1 cellular context compared by ENCODE assay signal in the genomic region with DNA sequence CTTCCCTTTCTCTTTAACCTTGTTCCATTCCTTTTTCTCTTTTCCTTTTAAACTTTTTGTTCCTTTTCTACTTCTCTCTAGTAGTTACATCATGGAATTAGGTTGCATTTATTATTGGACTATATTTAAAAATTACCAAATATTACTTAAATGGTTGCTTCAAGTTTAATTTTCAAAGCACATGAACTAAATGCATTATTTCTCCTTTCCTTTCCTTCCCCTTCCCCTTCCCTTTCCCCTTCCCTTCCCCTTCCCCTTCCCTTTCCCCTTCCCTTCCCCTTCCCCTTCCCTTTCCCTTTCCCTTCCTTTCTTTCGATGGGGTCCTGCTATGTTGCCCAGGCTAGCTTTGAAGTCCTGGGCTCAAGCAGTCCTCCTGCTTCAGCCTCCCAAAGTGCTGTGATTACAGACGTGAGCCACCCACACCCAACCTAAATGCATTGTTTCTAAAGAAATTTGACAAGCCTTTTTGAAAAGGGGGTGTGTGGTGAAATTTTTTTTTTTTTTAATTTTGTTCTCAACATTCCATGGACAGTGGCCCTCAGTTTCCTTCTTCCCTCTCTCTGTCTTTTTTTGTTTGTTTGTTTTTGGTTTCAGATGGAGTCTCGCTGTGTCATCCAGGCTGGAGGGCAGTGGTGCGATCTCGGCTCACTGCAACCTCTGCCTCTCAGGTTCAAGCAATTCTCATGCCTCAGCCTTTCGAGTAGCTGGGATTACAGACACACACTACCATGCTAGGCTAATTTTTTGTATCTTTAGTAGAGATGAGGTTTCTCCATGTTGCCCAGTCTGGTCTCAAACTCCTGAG.
TF ChIP-seq lines count a peak whose summit lies in the region.

No MANE protein-coding gene starts in this region.

TF ChIP-seq in K562, 482 proteins besides CTCF, POLR2A, EP300 and RAD21:
- TF ChIP-seq POU5F1 (IDR thresholded peaks at IDR 0.05; ENCODE audit: borderline replicate concordance, low read depth, low read length, partially characterized antibody) (no peak), ZFPM2 (CRISPR knock-in tag; IDR thresholded peaks at IDR 0.05) (no peak), PCBP1 (IDR thresholded peaks at IDR 0.05; ENCODE audit: low read depth, low read length, poor library complexity, severe bottlenecking) (peak; percentile 95), NCOA1 (IDR thresholded peaks at IDR 0.05; ENCODE audit: low read depth) (no peak), PCBP2 (IDR thresholded peaks at IDR 0.05; ENCODE audit: low read depth, low read length, poor library complexity, severe bottlenecking) (peak; percentile 93), BDP1 (IDR thresholded peaks at IDR 0.05; ENCODE audit: insufficient read depth, insufficient read length) (no peak), SRF (CRISPR knock-in tag; IDR thresholded peaks at IDR 0.05) (no peak), ZEB2 (IDR thresholded peaks at IDR 0.05) (no peak), ERF (CRISPR knock-in tag; IDR thresholded peaks at IDR 0.05) (no peak), NBN (IDR thresholded peaks at IDR 0.05; ENCODE audit: low read depth) (no peak), HNRNPK (IDR thresholded peaks at IDR 0.05; ENCODE audit: low read depth, low read length, poor library complexity, severe bottlenecking) (peak; percentile 98)
- TF ChIP-seq, protein P1, sequence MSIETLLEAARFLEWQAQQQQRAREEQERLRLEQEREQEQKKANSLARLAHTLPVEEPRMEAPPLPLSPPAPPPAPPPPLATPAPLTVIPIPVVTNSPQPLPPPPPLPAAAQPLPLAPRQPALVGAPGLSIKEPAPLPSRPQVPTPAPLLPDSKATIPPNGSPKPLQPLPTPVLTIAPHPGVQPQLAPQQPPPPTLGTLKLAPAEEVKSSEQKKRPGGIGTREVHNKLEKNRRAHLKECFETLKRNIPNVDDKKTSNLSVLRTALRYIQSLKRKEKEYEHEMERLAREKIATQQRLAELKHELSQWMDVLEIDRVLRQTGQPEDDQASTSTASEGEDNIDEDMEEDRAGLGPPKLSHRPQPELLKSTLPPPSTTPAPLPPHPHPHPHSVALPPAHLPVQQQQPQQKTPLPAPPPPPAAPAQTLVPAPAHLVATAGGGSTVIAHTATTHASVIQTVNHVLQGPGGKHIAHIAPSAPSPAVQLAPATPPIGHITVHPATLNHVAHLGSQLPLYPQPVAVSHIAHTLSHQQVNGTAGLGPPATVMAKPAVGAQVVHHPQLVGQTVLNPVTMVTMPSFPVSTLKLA (conservative IDR thresholded peaks at IDR 0.05): no peak
